Comparison of ENCODE assay signal across 2 cellular contexts in genomic region chr2:231819449-231820042, GRCh38.
TF ChIP-seq lines count a peak whose summit lies in the region.

No MANE protein-coding gene starts in this region.

TF ChIP-seq in A549, 52 proteins besides CTCF, POLR2A, EP300 and RAD21 (continued from another document):
- no peak for TF ChIP-seq ZFP36 (IDR thresholded peaks at IDR 0.05; ENCODE audit: borderline replicate concordance, partially characterized antibody)
- TF ChIP-seq USF2 (IDR thresholded peaks at IDR 0.05) = no peak
- no peak for TF ChIP-seq CHD4 (IDR thresholded peaks at IDR 0.05; ENCODE audit: borderline replicate concordance)
- TF ChIP-seq RNF2 (IDR thresholded peaks at IDR 0.05; ENCODE audit: borderline replicate concordance, low read depth) = no peak
- no peak for TF ChIP-seq EHF (CRISPR knock-in tag; IDR thresholded peaks at IDR 0.05)
- no peak for TF ChIP-seq ZC3H11A (IDR thresholded peaks at IDR 0.05)
- no peak for TF ChIP-seq SREBF2 (IDR thresholded peaks at IDR 0.05)
- TF ChIP-seq PBX3 (IDR thresholded peaks at IDR 0.05) = no peak
- no peak for TF ChIP-seq TFCP2L1 (CRISPR knock-in tag; IDR thresholded peaks at IDR 0.05)
- no peak for TF ChIP-seq HEYL (CRISPR knock-in tag; IDR thresholded peaks at IDR 0.05)
- no peak for TF ChIP-seq HOXA7 (CRISPR knock-in tag; IDR thresholded peaks at IDR 0.05)
- no peak for TF ChIP-seq ZNF302 (CRISPR knock-in tag; IDR thresholded peaks at IDR 0.05)
- no peak for TF ChIP-seq FOSL2 (IDR thresholded peaks at IDR 0.05)
- no peak for TF ChIP-seq FOSL2 (CRISPR knock-in tag; IDR thresholded peaks at IDR 0.05)
- TF ChIP-seq HOXB13 (CRISPR knock-in tag; IDR thresholded peaks at IDR 0.05; ENCODE audit: low read depth) = no peak
- TF ChIP-seq BHLHE40 (IDR thresholded peaks at IDR 0.05; ENCODE audit: low read depth, low read length) = no peak
- TF ChIP-seq ELK1 (IDR thresholded peaks at IDR 0.05; ENCODE audit: low read depth, low read length) = no peak

TF ChIP-seq in HepG2, 621 proteins besides CTCF, POLR2A, EP300 and RAD21 (continued from another document):
- TF ChIP-seq ZBTB37 (CRISPR knock-in tag; IDR thresholded peaks at IDR 0.05) = no peak
- no peak for TF ChIP-seq FOXC1 (CRISPR knock-in tag; IDR thresholded peaks at IDR 0.05; ENCODE audit: borderline replicate concordance)
- TF ChIP-seq REXO4 (CRISPR knock-in tag; IDR thresholded peaks at IDR 0.05; ENCODE audit: borderline replicate concordance) = no peak
- TF ChIP-seq SP1 (IDR thresholded peaks at IDR 0.05) = no peak
- no peak for TF ChIP-seq SP1 (CRISPR knock-in tag; IDR thresholded peaks at IDR 0.05)
- no peak for TF ChIP-seq ZNF713 (CRISPR knock-in tag; IDR thresholded peaks at IDR 0.05)
- no peak for TF ChIP-seq TFDP1 (CRISPR knock-in tag; IDR thresholded peaks at IDR 0.05; ENCODE audit: borderline replicate concordance)
- TF ChIP-seq ZNF691 (CRISPR knock-in tag; IDR thresholded peaks at IDR 0.05; ENCODE audit: borderline replicate concordance, low read depth) = no peak
- TF ChIP-seq GTF2F1 (IDR thresholded peaks at IDR 0.05; ENCODE audit: low read length) = no peak
- TF ChIP-seq ZNF672 (CRISPR knock-in tag; IDR thresholded peaks at IDR 0.05) = no peak
- TF ChIP-seq ZNF639 (CRISPR knock-in tag; conservative IDR thresholded peaks at IDR 0.05) = no peak
- TF ChIP-seq ZNF652 (CRISPR knock-in tag; IDR thresholded peaks at IDR 0.05; ENCODE audit: borderline replicate concordance, low read depth) = no peak
- TF ChIP-seq ZNF768 (CRISPR knock-in tag; IDR thresholded peaks at IDR 0.05) = no peak
- no peak for TF ChIP-seq ZBTB8A (CRISPR knock-in tag; IDR thresholded peaks at IDR 0.05; ENCODE audit: borderline replicate concordance, low read depth)
